In genomic region chr7:108417144-108417543, GRCh38 we compare ENCODE assay signal across 28 cellular contexts. TPM values are rescaled to one million over a fixed set of nuclear protein-coding genes. Genes with fewer than 3 reads are reported as not detected.
DNase-seq lines count a peak whose midpoint lies in the region; ATAC-seq and TF ChIP-seq lines count a peak whose summit lies in the region.
"Had no signal": no experiment of that assay in that cellular context is flagged by ENCODE, and none has a peak within 500 bp of the region (broad histone marks: within the 10 kb centered on the region; RNA-seq: fewer than 3 reads in every experiment).

No MANE protein-coding gene starts in this region.

- no peaks in the 10 kb centered on the region for H3K36me3 ChIP-seq in thyroid gland
- H3K36me3 ChIP-seq: colonic mucosa, Peyer's patch, transverse colon had no signal

- H3K27ac ChIP-seq in dorsolateral prefrontal cortex = peak overlapping the region in 48 of 59 donors; percentile 2 to 90 (median 78)
- H3K27ac ChIP-seq in thyroid gland = no peak overlapping the region
- H3K27ac ChIP-seq: colonic mucosa, Peyer's patch, transverse colon had no signal

- peaks cover 3 to 11% of the 10 kb centered on the region in 2 donors for H3K4me1 ChIP-seq in thyroid gland
- H3K4me1 ChIP-seq: colonic mucosa, transverse colon had no signal

- H3K27ac Mint-ChIP-seq in CD14-positive monocyte = peak overlapping the region in 5 of 7 donors; percentile 89 to 95 (median 93)
- H3K27ac Mint-ChIP-seq in stimulated activated memory B cell treated with anti-CD40 and anti-IgM and Interleukin-4, amounts not matched to agents 10 μg/mL and 1 μg/mL and 100 μg/mL, for 72 hours = peak overlapping the region; percentile 86
- H3K27ac Mint-ChIP-seq: activated CD4-positive, alpha-beta T cell treated with anti-CD3 and anti-CD28 coated beads for 36 hours; activated CD8-positive, alpha-beta T cell treated with anti-CD3 and anti-CD28 coated beads for 36 hours; activated naive CD4-positive, alpha-beta T cell treated with anti-CD3 and anti-CD28 coated beads, Interleukin-2, amount 10 ng/mL, durations not matched to agents 7 days and 5 days; activated T-helper 17 cell treated with anti-CD3 and anti-CD28 coated beads, Interleukin-2, amount 50 U/mL, for 72 hours; CD4-positive, alpha-beta memory T cell; endodermal cell; GM23338; T-helper 2 cell treated with Interferon-gamma antibody and Interleukin-4, amounts not matched to agents 5 μg/mL and 100 μg/mL, for 36 hours had no signal

- H3K4me3 ChIP-seq in dorsolateral prefrontal cortex = no peak overlapping the region
- H3K4me3 ChIP-seq in thyroid gland (replicated peaks in 1 of 3) = no peak overlapping the region
- H3K4me3 ChIP-seq: colonic mucosa, GM23338, Peyer's patch, transverse colon had no signal

- no peaks in the 10 kb centered on the region for H3K36me3 Mint-ChIP-seq in CD14-positive monocyte
- peaks cover 9% of the 10 kb centered on the region for H3K36me3 Mint-ChIP-seq in stimulated activated memory B cell treated with anti-CD40 and anti-IgM and Interleukin-4, amounts not matched to agents 10 μg/mL and 1 μg/mL and 100 μg/mL, for 72 hours
- H3K36me3 Mint-ChIP-seq: activated naive CD4-positive, alpha-beta T cell treated with anti-CD3 and anti-CD28 coated beads, Interleukin-2, amount 10 ng/mL, durations not matched to agents 7 days and 5 days; CD4-positive, alpha-beta memory T cell had no signal

- H3K27me3 ChIP-seq in dorsolateral prefrontal cortex (no peaks in the 10 kb centered on the region), thyroid gland (no peaks in the 10 kb centered on the region)
- H3K27me3 ChIP-seq: colonic mucosa, Peyer's patch, transverse colon had no signal

- TF ChIP-seq CTCF in CD14-positive monocyte (IDR thresholded peaks at IDR 0.05) (no peak), dorsolateral prefrontal cortex (IDR thresholded peaks at IDR 0.05 in 54 of 56, conservative IDR thresholded peaks at IDR 0.05 in 2 of 56; ENCODE audit: low read depth in 1 of 56, partially characterized antibody in 56 of 56) (no peak), thyroid gland (IDR thresholded peaks at IDR 0.05) (no peak)

- DNase-seq in CD14-positive monocyte (ENCODE audit: low spot score) (no peak), OCI-M1 (lab: John Stamatoyannopoulos, UW) (peak; percentile 2), dorsolateral prefrontal cortex (no peak), kidney tubule cell (ENCODE audit: low spot score) (no peak), hippocampal formation (lab: John Stamatoyannopoulos, UW) (no peak), thyroid gland (no peak)
- DNase-seq: activated CD4-positive, alpha-beta T cell treated with anti-CD3 and anti-CD28 coated beads for 36 hours; activated CD8-positive, alpha-beta T cell treated with anti-CD3 and anti-CD28 coated beads for 36 hours; activated naive CD4-positive, alpha-beta T cell treated with anti-CD3 and anti-CD28 coated beads, Interleukin-2, amount 10 ng/mL, durations not matched to agents 7 days and 5 days; amygdala; CD4-positive, alpha-beta memory T cell; colonic mucosa; endodermal cell; head of caudate nucleus; islet precursor cell; NCI-H187 treated with DMSO at 0.1 percent for 48 hours; NCI-H524 treated with DMSO at 0.1 percent for 48 hours; Peyer's patch; SIG-M5; stimulated activated CD4-positive, alpha-beta T cell treated with anti-CD3 and anti-CD28 coated beads, Interleukin-4, amount 100 ng/mL, for 1 hour; transverse colon had no signal

- H3K4me1 Mint-ChIP-seq in CD14-positive monocyte = peaks cover 42% of the 10 kb centered on the region
- H3K4me1 Mint-ChIP-seq in stimulated activated memory B cell treated with anti-CD40 and anti-IgM and Interleukin-4, amounts not matched to agents 10 μg/mL and 1 μg/mL and 100 μg/mL, for 72 hours = peaks cover 62% of the 10 kb centered on the region
- H3K4me1 Mint-ChIP-seq: activated T-helper 17 cell treated with anti-CD3 and anti-CD28 coated beads, Interleukin-2, amount 50 U/mL, for 72 hours had no signal

- no peak for TF ChIP-seq POLR2A in thyroid gland (IDR thresholded peaks at IDR 0.05)

- no peak overlapping the region for H3K4me3 Mint-ChIP-seq in CD14-positive monocyte
- H3K4me3 Mint-ChIP-seq in stimulated activated memory B cell treated with anti-CD40 and anti-IgM and Interleukin-4, amounts not matched to agents 10 μg/mL and 1 μg/mL and 100 μg/mL, for 72 hours = no peak overlapping the region
- H3K4me3 Mint-ChIP-seq: activated CD4-positive, alpha-beta T cell treated with anti-CD3 and anti-CD28 coated beads for 36 hours; activated CD8-positive, alpha-beta T cell treated with anti-CD3 and anti-CD28 coated beads for 36 hours; activated naive CD4-positive, alpha-beta T cell treated with anti-CD3 and anti-CD28 coated beads, Interleukin-2, amount 10 ng/mL, durations not matched to agents 7 days and 5 days; activated T-helper 17 cell treated with anti-CD3 and anti-CD28 coated beads, Interleukin-2, amount 50 U/mL, for 72 hours; CD4-positive, alpha-beta memory T cell; endodermal cell; GM23338; T-helper 2 cell treated with Interferon-gamma antibody and Interleukin-4, amounts not matched to agents 5 μg/mL and 100 μg/mL, for 36 hours had no signal

- WGBS in thyroid gland, 2 donors = 96% methylated on average over 4 of the region's 4 CpGs

- peaks cover 21 to 25% (median 21%) of the 10 kb centered on the region in 3 donors for H3K27me3 Mint-ChIP-seq in CD14-positive monocyte (ENCODE audit: low read depth in 3 of 3)
- no peaks in the 10 kb centered on the region for H3K27me3 Mint-ChIP-seq in stimulated activated memory B cell treated with anti-CD40 and anti-IgM and Interleukin-4, amounts not matched to agents 10 μg/mL and 1 μg/mL and 100 μg/mL, for 72 hours

- intact Hi-C loops in CD14-positive monocyte (cut with micrococcal nuclease) = no loop called here
- intact Hi-C loops in dorsolateral prefrontal cortex (cut with DNase I) = no loop called here
- intact Hi-C loops in thyroid gland (cut with DNase I) = no loop called here

- ATAC-seq in stimulated activated memory B cell treated with anti-CD40 and anti-IgM and Interleukin-4, amounts not matched to agents 10 μg/mL and 1 μg/mL and 100 μg/mL, for 72 hours = no peak
- no peak for ATAC-seq in HG03342 (IDR thresholded peaks at IDR 0.05; ENCODE audit: unreplicated experiment)
- ATAC-seq: activated T-helper 17 cell treated with anti-CD3 and anti-CD28 coated beads, Interleukin-2, amount 50 U/mL, for 72 hours; esophagus mucosa; GM23338; sciatic nerve had no signal

- H3K9me3 ChIP-seq in thyroid gland = no peaks in the 10 kb centered on the region
- H3K9me3 ChIP-seq: colonic mucosa, Peyer's patch, transverse colon had no signal

- H3K9me3 Mint-ChIP-seq in CD14-positive monocyte = peaks cover 0 to 6% (median 3%) of the 10 kb centered on the region in 7 donors
- H3K9me3 Mint-ChIP-seq in stimulated activated memory B cell treated with anti-CD40 and anti-IgM and Interleukin-4, amounts not matched to agents 10 μg/mL and 1 μg/mL and 100 μg/mL, for 72 hours = peaks cover 7% of the 10 kb centered on the region
- H3K9me3 Mint-ChIP-seq: activated naive CD4-positive, alpha-beta T cell treated with anti-CD3 and anti-CD28 coated beads, Interleukin-2, amount 10 ng/mL, durations not matched to agents 7 days and 5 days; activated T-helper 17 cell treated with anti-CD3 and anti-CD28 coated beads, Interleukin-2, amount 50 U/mL, for 72 hours; endodermal cell; GM23338; T-helper 2 cell treated with Interferon-gamma antibody and Interleukin-4, amounts not matched to agents 5 μg/mL and 100 μg/mL, for 36 hours had no signal

RNA-seq across cellular contexts. Expression of gene NRCAM, which starts 39.1 kb away (rescaled TPM):
- not detected for polyA plus RNA-seq in CD14-positive monocyte
- total RNA-seq in dorsolateral prefrontal cortex (100 to 1,000 TPM; 212 to 574 (median 398) TPM), thyroid gland (10 to 100 TPM; 10.1 to 19.5 (median 13.0) TPM)
- total RNA-seq: activated T-helper 17 cell treated with anti-CD3 and anti-CD28 coated beads, Interleukin-2, amount 50 U/mL, for 72 hours had no signal

Comparison
In these comparisons a context has a peak if more than half of its experiments do, and no peak if none do; other contexts are left out.
1. H3K27ac ChIP-seq: peak in dorsolateral prefrontal cortex (48 of 59); none in thyroid gland (0 of 3).
2. RNA of gene NRCAM, which starts 39.1 kb away (total RNA-seq): 212 to 574 TPM in dorsolateral prefrontal cortex; 10.1 to 19.5 TPM in thyroid gland; every median in the first group is over 10 times any median in the second.